ENCODE assay signal across 18 cellular contexts in the genomic region with DNA sequence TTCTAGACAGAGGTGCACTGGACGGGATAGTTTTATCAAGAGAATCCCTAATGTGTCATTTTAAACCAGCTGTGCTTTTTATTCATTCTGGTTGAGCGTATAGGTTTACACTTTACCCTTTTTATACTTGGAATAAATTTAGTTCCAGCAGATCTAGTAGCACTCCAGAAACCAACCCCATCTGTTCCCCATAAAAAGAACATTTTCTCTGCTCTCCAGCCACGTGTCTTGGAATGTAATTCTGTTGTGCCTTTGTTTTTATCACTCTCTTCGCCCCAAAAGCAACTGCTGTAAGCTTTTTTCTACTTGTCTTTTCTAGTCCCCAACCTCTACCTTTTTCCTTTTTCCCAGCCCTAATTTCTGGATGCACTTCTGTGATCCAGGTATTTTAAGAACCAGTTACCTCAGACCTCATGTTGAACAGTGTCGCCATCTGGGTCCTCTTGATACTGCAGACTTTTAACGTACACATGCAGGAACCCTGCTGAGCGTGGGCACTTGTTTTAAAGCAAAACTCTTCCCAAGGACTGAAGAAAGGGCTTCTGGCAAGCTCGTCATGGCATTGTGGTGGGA.
"Had no signal": no experiment of that assay in that cellular context is flagged by ENCODE, and none has a peak within 500 bp of the region (broad histone marks: within the 10 kb centered on the region; RNA-seq: fewer than 3 reads in every experiment).

No MANE protein-coding gene starts in this region.

- H3K4me1 Mint-ChIP-seq: activated CD4-positive, alpha-beta T cell treated with anti-CD3 and anti-CD28 coated beads, Interleukin-2, amount 10 ng/mL, durations not matched to agents 7 days and 5 days; activated naive CD4-positive, alpha-beta T cell treated with anti-CD3 and anti-CD28 coated beads, Interleukin-2, amount 50 U/mL, for 24 hours; endodermal cell; natural killer cell; WTC11 had no signal

- H3K27me3 ChIP-seq: heart left ventricle had no signal

- H3K4me3 ChIP-seq: heart left ventricle, thoracic aorta had no signal

- ATAC-seq: activated T-helper 17 cell treated with anti-CD3 and anti-CD28 coated beads, Interleukin-2, amount 50 U/mL, for 72 hours; heart left ventricle; natural killer cell; stimulated activated naive CD8-positive, alpha-beta T cell treated with anti-CD3 and anti-CD28 coated beads, Interleukin-15, amount 100 ng/mL, for 72 hours; WTC11 had no signal

- H3K9me3 Mint-ChIP-seq: activated CD4-positive, alpha-beta T cell treated with anti-CD3 and anti-CD28 coated beads, Interleukin-2, amount 10 ng/mL, durations not matched to agents 7 days and 5 days; activated naive CD4-positive, alpha-beta T cell treated with anti-CD3 and anti-CD28 coated beads, Interleukin-2, amount 50 U/mL, for 24 hours; activated T-helper 17 cell treated with anti-CD3 and anti-CD28 coated beads, Interleukin-2, amount 50 U/mL, for 72 hours; endodermal cell; natural killer cell; stimulated activated naive CD8-positive, alpha-beta T cell treated with anti-CD3 and anti-CD28 coated beads, Interleukin-15, amount 100 ng/mL, for 72 hours; T-helper 1 cell treated with Interleukin-12 subunit alpha and Interleukin-12 subunit beta and Interleukin-4 antibody, amounts not matched to agents 30 μg/mL and 1 μg/mL, for 36 hours; WTC11 had no signal

- H3K9me3 ChIP-seq: heart left ventricle, thoracic aorta had no signal

- H3K4me3 Mint-ChIP-seq: activated CD4-positive, alpha-beta T cell treated with anti-CD3 and anti-CD28 coated beads, Interleukin-2, amount 10 ng/mL, durations not matched to agents 7 days and 5 days; activated naive CD4-positive, alpha-beta T cell treated with anti-CD3 and anti-CD28 coated beads, Interleukin-2, amount 50 U/mL, for 24 hours; activated T-helper 17 cell treated with anti-CD3 and anti-CD28 coated beads, Interleukin-2, amount 50 U/mL, for 72 hours; endodermal cell; natural killer cell; stimulated activated naive CD8-positive, alpha-beta T cell treated with anti-CD3 and anti-CD28 coated beads, Interleukin-15, amount 100 ng/mL, for 72 hours; T-helper 1 cell treated with Interleukin-12 subunit alpha and Interleukin-12 subunit beta and Interleukin-4 antibody, amounts not matched to agents 30 μg/mL and 1 μg/mL, for 36 hours; WTC11 had no signal

- DNase-seq: activated CD4-positive, alpha-beta T cell treated with anti-CD3 and anti-CD28 coated beads, Interleukin-2, amount 10 ng/mL, durations not matched to agents 7 days and 5 days; activated T-cell treated with anti-CD3 and anti-CD28 coated beads for 4 hours; central memory CD4-positive, alpha-beta T cell; dermis blood vessel endothelial cell; endodermal cell; foreskin melanocyte; heart left ventricle; islet precursor cell; mammary epithelial cell; natural killer cell; stimulated activated CD4-positive, alpha-beta T cell treated with anti-CD3 and anti-CD28 coated beads, Interleukin-4, amount 100 ng/mL, for 1 hour; stimulated activated CD8-positive, alpha-beta memory T cell treated with anti-CD3 and anti-CD28 coated beads, Interleukin-4, amount 100 ng/mL, for 48 hours; stimulated activated naive CD8-positive, alpha-beta T cell treated with anti-CD3 and anti-CD28 coated beads, Interleukin-15, amount 100 ng/mL, for 72 hours had no signal

- H3K27me3 Mint-ChIP-seq: activated CD4-positive, alpha-beta T cell treated with anti-CD3 and anti-CD28 coated beads, Interleukin-2, amount 10 ng/mL, durations not matched to agents 7 days and 5 days; activated naive CD4-positive, alpha-beta T cell treated with anti-CD3 and anti-CD28 coated beads, Interleukin-2, amount 50 U/mL, for 24 hours; activated T-helper 17 cell treated with anti-CD3 and anti-CD28 coated beads, Interleukin-2, amount 50 U/mL, for 72 hours; stimulated activated naive CD8-positive, alpha-beta T cell treated with anti-CD3 and anti-CD28 coated beads, Interleukin-15, amount 100 ng/mL, for 72 hours had no signal

- H3K27ac ChIP-seq: heart left ventricle, thoracic aorta had no signal

- H3K36me3 Mint-ChIP-seq: activated naive CD4-positive, alpha-beta T cell treated with anti-CD3 and anti-CD28 coated beads, Interleukin-2, amount 50 U/mL, for 24 hours; natural killer cell had no signal

- H3K36me3 ChIP-seq: thoracic aorta had no signal

- H3K27ac Mint-ChIP-seq: activated CD4-positive, alpha-beta T cell treated with anti-CD3 and anti-CD28 coated beads, Interleukin-2, amount 10 ng/mL, durations not matched to agents 7 days and 5 days; activated naive CD4-positive, alpha-beta T cell treated with anti-CD3 and anti-CD28 coated beads, Interleukin-2, amount 50 U/mL, for 24 hours; activated T-helper 17 cell treated with anti-CD3 and anti-CD28 coated beads, Interleukin-2, amount 50 U/mL, for 72 hours; endodermal cell; natural killer cell; stimulated activated naive CD8-positive, alpha-beta T cell treated with anti-CD3 and anti-CD28 coated beads, Interleukin-15, amount 100 ng/mL, for 72 hours; T-helper 1 cell treated with Interleukin-12 subunit alpha and Interleukin-12 subunit beta and Interleukin-4 antibody, amounts not matched to agents 30 μg/mL and 1 μg/mL, for 36 hours; WTC11 had no signal
